In genomic region chr14:24141030-24141880, GRCh38 we compare ENCODE assay signal across 1 cellular context.
TF ChIP-seq lines count a peak whose summit lies in the region.

EMC9 (minus strand) TSS chr14:24141591; CDS start chr14:24141304, 287 bp downstream.

TF ChIP-seq in GM12878, 131 proteins besides CTCF, POLR2A, EP300 and RAD21 (continued from another document and continues in another):
- no peak for TF ChIP-seq SMC3 (IDR thresholded peaks at IDR 0.05; ENCODE audit: borderline replicate concordance, low read length)
- TF ChIP-seq PRDM15 (CRISPR knock-in tag; IDR thresholded peaks at IDR 0.05): no peak
- peak; percentile 80; the same call in 1 of the 2 replicates for TF ChIP-seq PML (IDR thresholded peaks at IDR 0.05; ENCODE audit: low read length)
- TF ChIP-seq RAD51 (IDR thresholded peaks at IDR 0.05): peak; percentile 78
- TF ChIP-seq GATAD2B (conservative IDR thresholded peaks at IDR 0.05; ENCODE audit: low read depth): peak; percentile 72
- no peak for TF ChIP-seq ZNF622 (IDR thresholded peaks at IDR 0.05)
- TF ChIP-seq KLF5 (IDR thresholded peaks at IDR 0.05; ENCODE audit: partially characterized antibody): peak; percentile 43
- TF ChIP-seq MEF2B (IDR thresholded peaks at IDR 0.05; ENCODE audit: partially characterized antibody, poor library complexity, severe bottlenecking): no peak
- TF ChIP-seq BMI1 (IDR thresholded peaks at IDR 0.05; ENCODE audit: borderline replicate concordance): no peak
- peak; percentile 52; the same call in 1 of the 2 replicates for TF ChIP-seq FOXK2 (IDR thresholded peaks at IDR 0.05)
- TF ChIP-seq SREBF2 (IDR thresholded peaks at IDR 0.05; ENCODE audit: low read length): no peak
- TF ChIP-seq NR2C2 (IDR thresholded peaks at IDR 0.05; ENCODE audit: borderline replicate concordance, control insufficient read depth, insufficient read length, low read depth): no peak
- TF ChIP-seq ZNF384 (IDR thresholded peaks at IDR 0.05; ENCODE audit: borderline replicate concordance, low read depth, low read length): no peak
- TF ChIP-seq RBBP5 (conservative IDR thresholded peaks at IDR 0.05): no peak
- no peak for TF ChIP-seq ESRRA (IDR thresholded peaks at IDR 0.05; ENCODE audit: low read length)
- TF ChIP-seq ATF7 (IDR thresholded peaks at IDR 0.05; ENCODE audit: low read depth): no peak
- TF ChIP-seq ATF3 (IDR thresholded peaks at IDR 0.05; ENCODE audit: borderline replicate concordance, extremely low read depth, low read depth, low read length): no peak
- TF ChIP-seq HCFC1 (IDR thresholded peaks at IDR 0.05; ENCODE audit: low read length): peak; percentile 16
- TF ChIP-seq KAT2A (conservative IDR thresholded peaks at IDR 0.05; ENCODE audit: control insufficient read depth, low read depth, low read length): no peak
- no peak for TF ChIP-seq CHD4 (IDR thresholded peaks at IDR 0.05)
- TF ChIP-seq E2F8 (IDR thresholded peaks at IDR 0.05; ENCODE audit: low read depth, partially characterized antibody): no peak
- no peak for TF ChIP-seq BCL11A (IDR thresholded peaks at IDR 0.05; ENCODE audit: low read depth, low read length)
- peak; percentile 57 for TF ChIP-seq CUX1 (IDR thresholded peaks at IDR 0.05; ENCODE audit: insufficient replicate concordance, low read depth, low read length)
- TF ChIP-seq USF2 (IDR thresholded peaks at IDR 0.05; ENCODE audit: borderline replicate concordance, low read depth, low read length): peak; percentile 52
- TF ChIP-seq EED (IDR thresholded peaks at IDR 0.05; ENCODE audit: low read depth): no peak
- no peak for TF ChIP-seq STAT1 (conservative IDR thresholded peaks at IDR 0.05)
- no peak for TF ChIP-seq ASH2L (IDR thresholded peaks at IDR 0.05; ENCODE audit: borderline replicate concordance, low read depth)
- no peak for TF ChIP-seq ZNF24 (IDR thresholded peaks at IDR 0.05)
- peak; percentile 85; the same call in 1 of the 2 replicates for TF ChIP-seq CHD2 (IDR thresholded peaks at IDR 0.05; ENCODE audit: borderline replicate concordance, low read depth, low read length)
- no peak for TF ChIP-seq JUNB (IDR thresholded peaks at IDR 0.05)
- peak; percentile 87; the same call in 1 of the 2 replicates for TF ChIP-seq PAX5 (IDR thresholded peaks at IDR 0.05; ENCODE audit: borderline replicate concordance, low read depth, low read length)
- TF ChIP-seq MEF2A (IDR thresholded peaks at IDR 0.05; ENCODE audit: insufficient read depth, low read depth, low read length): no peak
- TF ChIP-seq BRCA1 (IDR thresholded peaks at IDR 0.05; ENCODE audit: low read depth, low read length): no peak
- 0 out of 2 replicates have a peak, but pooled peaks have one; percentile 29 for TF ChIP-seq MTA2 (IDR thresholded peaks at IDR 0.05; ENCODE audit: low read depth)
- TF ChIP-seq RFX5 (IDR thresholded peaks at IDR 0.05; ENCODE audit: low read depth, low read length): peak; percentile 88
- no peak for TF ChIP-seq ZSCAN29 (IDR thresholded peaks at IDR 0.05)
- no peak for TF ChIP-seq TBL1XR1 (IDR thresholded peaks at IDR 0.05; ENCODE audit: low read depth, low read length)
- no peak for TF ChIP-seq SMAD1 (IDR thresholded peaks at IDR 0.05; ENCODE audit: low read depth, partially characterized antibody)
- TF ChIP-seq IRF4 (IDR thresholded peaks at IDR 0.05; ENCODE audit: low read depth, low read length): no peak
- peak; percentile 26 for TF ChIP-seq DPF2 (IDR thresholded peaks at IDR 0.05)
- peak; percentile 67 for TF ChIP-seq CEBPZ (IDR thresholded peaks at IDR 0.05; ENCODE audit: low read depth, low read length)
- TF ChIP-seq SKIL (IDR thresholded peaks at IDR 0.05; ENCODE audit: low read depth, poor library complexity, severe bottlenecking): peak; percentile 79
- no peak for TF ChIP-seq PAX8 (IDR thresholded peaks at IDR 0.05)
- TF ChIP-seq ETV6 (conservative IDR thresholded peaks at IDR 0.05 in 1 of 2, IDR thresholded peaks at IDR 0.05 in 1 of 2; ENCODE audit: borderline replicate concordance in 1 of 2, low read depth in 1 of 2): no peak
- TF ChIP-seq POLR2AphosphoS2 (IDR thresholded peaks at IDR 0.05; ENCODE audit: low read depth, low read length): peak; percentile 74
- peak; percentile 55; the same call in 1 of the 2 replicates for TF ChIP-seq NBN (IDR thresholded peaks at IDR 0.05)
- TF ChIP-seq PKNOX1 (IDR thresholded peaks at IDR 0.05): peak; percentile 93
- TF ChIP-seq JUND (IDR thresholded peaks at IDR 0.05; ENCODE audit: low read depth, low read length): no peak
